Comparison of ENCODE assay signal across 10 cellular contexts in genomic region chr15:85950101-85950500, GRCh38.
DNase-seq lines count a peak whose midpoint lies in the region; ATAC-seq, FAIRE-seq and TF ChIP-seq lines count a peak whose summit lies in the region.
"Had no signal": no experiment of that assay in that cellular context is flagged by ENCODE, and none has a peak within 500 bp of the region (broad histone marks: within the 10 kb centered on the region; RNA-seq: fewer than 3 reads in every experiment).

No MANE protein-coding gene starts in this region.

- FAIRE-seq in GM18507 (lab: Jason Lieb, UNC): peak; percentile 64

- TF ChIP-seq CTCF in SU-DHL-6 (IDR thresholded peaks at IDR 0.05; ENCODE audit: insufficient read depth, low read length, poor library complexity, severe bottlenecking) (no peak), Peyer's patch (IDR thresholded peaks at IDR 0.05) (no peak), adrenal gland (IDR thresholded peaks at IDR 0.05) (no peak)

- H3K4me2 ChIP-seq in SU-DHL-6 (ENCODE audit: low read depth, low read length, poor library complexity, severe bottlenecking): peak overlapping the region; percentile 23

- H3K9me2 ChIP-seq in SU-DHL-6 (replicated peaks; ENCODE audit: insufficient read depth, low read length): no peaks in the 10 kb centered on the region

- no peak overlapping the region for H2AFZ ChIP-seq in SU-DHL-6 (ENCODE audit: low read depth, low read length, severe bottlenecking)

- H3K4me1 ChIP-seq in Peyer's patch: no peaks in the 10 kb centered on the region
- no peaks in the 10 kb centered on the region for H3K4me1 ChIP-seq in adrenal gland (replicated peaks in 1 of 2)

- no peaks in the 10 kb centered on the region for H3K36me3 ChIP-seq in SU-DHL-6 (ENCODE audit: low read length)
- no peaks in the 10 kb centered on the region for H3K36me3 ChIP-seq in Peyer's patch
- H3K36me3 ChIP-seq in adrenal gland (replicated peaks in 1 of 2): no peaks in the 10 kb centered on the region

- no peaks in the 10 kb centered on the region for H3F3A ChIP-seq in SU-DHL-6 (ENCODE audit: insufficient read depth)

- intact Hi-C loops in adrenal gland (cut with DNase I): no loop called here

- no peak for DNase-seq in GM18507 (ENCODE audit: extremely low spot score, insufficient read length, low read depth)
- no peak for DNase-seq in NCI-H526 treated with DMSO at 0.1 percent for 48 hours (lab: John Stamatoyannopoulos, UW)
- no peak for DNase-seq in Peyer's patch
- no peak for DNase-seq in adrenal gland
- DNase-seq in COR-L47 (lab: John Stamatoyannopoulos, UW): no peak
- DNase-seq: activated CD4-positive, alpha-beta memory T cell treated with anti-CD3 and anti-CD28 coated beads, Interleukin-2, amount 10 ng/mL, durations not matched to agents 7 days and 5 days; activated naive CD8-positive, alpha-beta T cell treated with anti-CD3 and anti-CD28 coated beads, Interleukin-2, amount 10 ng/mL, durations not matched to agents 7 days and 5 days had no signal

- no peaks in the 10 kb centered on the region for H3K79me2 ChIP-seq in SU-DHL-6 (ENCODE audit: insufficient read depth, low read length)

- no peak overlapping the region for H3K9ac ChIP-seq in SU-DHL-6 (ENCODE audit: low read length)

- no peaks in the 10 kb centered on the region for H4K20me1 ChIP-seq in SU-DHL-6 (ENCODE audit: low read depth, low read length)

- TF ChIP-seq POLR2A in Peyer's patch (IDR thresholded peaks at IDR 0.05) (no peak), adrenal gland (IDR thresholded peaks at IDR 0.05) (no peak)

- 82 to 91% (median 88%) methylated on average over 5 of the region's 5 CpGs for WGBS in adrenal gland, 4 donors

- H3K9me3 ChIP-seq in SU-DHL-6 (ENCODE audit: insufficient read depth, low read length) (no peaks in the 10 kb centered on the region), Peyer's patch (no peaks in the 10 kb centered on the region), adrenal gland (replicated peaks in 1 of 3) (no peaks in the 10 kb centered on the region)

- ATAC-seq in GM21515 (IDR thresholded peaks at IDR 0.05; ENCODE audit: unreplicated experiment): peak; percentile 67
- peak; percentile 90 for ATAC-seq in HG03066 (IDR thresholded peaks at IDR 0.05; ENCODE audit: low read depth, unreplicated experiment)

- H3K27me3 ChIP-seq in SU-DHL-6 (ENCODE audit: low read length) (no peaks in the 10 kb centered on the region), Peyer's patch (no peaks in the 10 kb centered on the region), adrenal gland (no peaks in the 10 kb centered on the region)

- H3K4me3 ChIP-seq in SU-DHL-6 (ENCODE audit: insufficient read depth, low read length, poor library complexity, severe bottlenecking) (no peak overlapping the region), Peyer's patch (no peak overlapping the region), adrenal gland (no peak overlapping the region)

- H3K27ac ChIP-seq in SU-DHL-6 (ENCODE audit: low read depth, low read length): peak overlapping the region; percentile 51; the same call in 1 of the 2 replicates
- no peak overlapping the region for H3K27ac ChIP-seq in Peyer's patch
- H3K27ac ChIP-seq in adrenal gland: no peak overlapping the region
